In the genomic region with DNA sequence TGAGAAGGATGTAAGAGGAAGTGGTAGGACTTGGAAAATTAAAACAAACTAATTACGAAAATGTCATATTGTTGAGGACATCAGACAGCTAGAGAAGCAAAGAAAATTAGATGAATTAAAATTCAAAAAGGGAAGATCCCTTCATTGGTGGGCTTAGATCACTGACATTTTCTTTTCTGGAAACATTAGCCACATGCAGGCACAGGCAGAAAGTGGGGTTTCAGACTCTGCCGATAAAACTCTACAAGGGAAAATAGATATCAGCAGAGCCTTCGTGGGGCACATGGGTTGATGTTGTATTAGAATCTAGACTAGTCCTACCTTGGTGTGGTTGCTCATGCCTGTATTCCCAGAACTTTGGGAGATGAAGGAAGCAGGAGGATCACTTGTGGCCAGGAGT, we compare ENCODE assay signal across 23 cellular contexts. TPM values are rescaled to one million over a fixed set of nuclear protein-coding genes. Genes with fewer than 3 reads are reported as not detected.
"Had no signal": no experiment of that assay in that cellular context is flagged by ENCODE, and none has a peak within 500 bp of the region (broad histone marks: within the 10 kb centered on the region; RNA-seq: fewer than 3 reads in every experiment).

No MANE protein-coding gene starts in this region.

- H3K27ac ChIP-seq: dorsolateral prefrontal cortex, epithelial cell of prostate, esophagus squamous epithelium, gastroesophageal sphincter, ovary, right atrium auricular region, sigmoid colon had no signal

- FAIRE-seq: endometrium, urothelium cell line had no signal

- H3K4me3 Mint-ChIP-seq: naive thymus-derived CD8-positive, alpha-beta T cell; neural crest cell; type B pancreatic cell had no signal

- H3K27ac Mint-ChIP-seq: type B pancreatic cell had no signal

- H3K36me3 Mint-ChIP-seq: naive thymus-derived CD8-positive, alpha-beta T cell; type B pancreatic cell had no signal

- H3K27me3 ChIP-seq: dorsolateral prefrontal cortex, esophagus squamous epithelium, gastroesophageal sphincter, ovary, right atrium auricular region, sigmoid colon had no signal

- ATAC-seq: gastroesophageal sphincter; left lobe of liver; mucosa of descending colon; naive thymus-derived CD8-positive, alpha-beta T cell had no signal

- H3K36me3 ChIP-seq: esophagus squamous epithelium, gastroesophageal sphincter, ovary, right atrium auricular region, sigmoid colon had no signal

- H3K9me3 ChIP-seq: esophagus squamous epithelium, gastroesophageal sphincter, mucosa of descending colon, ovary, right atrium auricular region, sigmoid colon had no signal

- H3K9me3 Mint-ChIP-seq: naive thymus-derived CD8-positive, alpha-beta T cell; neural crest cell; type B pancreatic cell had no signal

- H3K27me3 Mint-ChIP-seq: naive thymus-derived CD8-positive, alpha-beta T cell; type B pancreatic cell had no signal

- H3K4me3 ChIP-seq: dorsolateral prefrontal cortex, esophagus squamous epithelium, gastroesophageal sphincter, mucosa of descending colon, ovary, right atrium auricular region, sigmoid colon, skin epidermis had no signal

- H3K4me1 ChIP-seq: right atrium auricular region, sigmoid colon had no signal

- DNase-seq: cortex of kidney; dorsolateral prefrontal cortex; effector CD8-positive, alpha-beta T cell; esophagus squamous epithelium; foreskin fibroblast; glutamatergic neuron; islet precursor cell; mammary epithelial cell; mucosa of descending colon; naive thymus-derived CD8-positive, alpha-beta T cell; nucleus accumbens; ovary; sigmoid colon; stimulated activated CD4-positive, alpha-beta T cell treated with anti-CD3 and anti-CD28 coated beads, Interleukin-12 subunit alpha, Interleukin-12 subunit beta, amount 100 ng/mL, for 4 hours had no signal

RNA-seq across cellular contexts. Expression of a gene that starts 12.4 kb away (rescaled TPM):
- total RNA-seq: mammary epithelial cell, neural crest cell had no signal
- polyA plus RNA-seq: mammary epithelial cell had no signal
